ENCODE assay signal across 8 cellular contexts in the genomic region with DNA sequence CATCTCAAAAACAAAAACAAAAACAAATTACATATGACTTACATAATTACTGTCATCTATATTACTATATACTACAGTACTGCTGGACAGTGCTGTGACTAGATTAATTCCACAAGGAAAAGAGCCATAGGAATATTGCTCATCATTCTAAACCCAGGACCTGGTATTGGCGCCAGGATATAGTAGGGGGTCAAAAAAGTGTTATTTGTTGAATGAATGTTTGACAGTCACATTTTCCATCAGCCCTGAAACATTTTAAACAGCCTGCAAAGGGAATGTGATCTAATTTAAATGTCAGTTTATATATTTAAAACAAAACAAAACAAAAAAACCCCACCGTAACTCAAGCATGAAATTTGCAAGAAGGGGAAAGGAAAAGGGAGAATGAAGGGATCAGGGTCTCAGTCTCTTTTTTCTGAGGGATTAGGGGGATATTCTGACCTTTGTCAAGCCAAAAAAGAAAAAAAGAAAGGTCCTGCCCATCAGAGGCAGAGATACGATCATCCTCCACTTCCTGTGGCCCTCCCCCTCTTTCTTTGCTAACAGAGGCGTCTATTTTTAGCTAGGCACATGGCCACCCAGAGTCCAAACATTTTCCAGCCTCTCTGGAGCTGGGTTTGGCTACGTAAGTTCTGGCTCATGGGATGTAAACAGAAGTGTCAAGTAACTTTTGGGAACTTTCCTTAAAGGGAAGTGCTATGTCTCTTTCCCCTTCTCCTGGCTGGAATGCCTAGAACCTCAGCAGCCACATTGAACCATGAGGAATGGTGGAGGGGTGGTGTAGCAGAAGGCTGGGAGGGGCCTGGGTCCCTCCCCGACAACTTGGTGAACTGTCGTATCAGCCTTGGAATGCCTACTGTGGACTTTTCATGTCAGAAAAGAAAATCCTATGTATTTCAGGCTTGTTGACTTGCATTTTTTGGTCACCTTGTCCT. TPM values are rescaled to one million over a fixed set of nuclear protein-coding genes. Genes with fewer than 3 reads are reported as not detected.
DNase-seq lines count a peak whose midpoint lies in the region; ATAC-seq and TF ChIP-seq lines count a peak whose summit lies in the region.

No MANE protein-coding gene starts in this region.

- H3K4me3 ChIP-seq in fibroblast of mammary gland (ENCODE audit: control insufficient read depth, low read depth, low read length), result no peak overlapping the region

- peak overlapping the region; percentile 53 for H3K27ac Mint-ChIP-seq in activated CD4-positive, alpha-beta T cell treated with anti-CD3 and anti-CD28 coated beads, Interleukin-2, amount 10 ng/mL, durations not matched to agents 24 days and 14 days
- H3K27ac Mint-ChIP-seq in osteocyte (ENCODE audit: unreplicated experiment), result peak overlapping the region; percentile 91

- intact Hi-C loops in activated CD4-positive, alpha-beta T cell treated with anti-CD3 and anti-CD28 coated beads, Interleukin-2, amount 10 ng/mL, durations not matched to agents 24 days and 14 days (cut with micrococcal nuclease), result no loop called here

- H3K9me3 Mint-ChIP-seq in activated CD4-positive, alpha-beta T cell treated with anti-CD3 and anti-CD28 coated beads, Interleukin-2, amount 10 ng/mL, durations not matched to agents 24 days and 14 days, result no peaks in the 10 kb centered on the region
- no peaks in the 10 kb centered on the region for H3K9me3 Mint-ChIP-seq in osteocyte (ENCODE audit: unreplicated experiment)

- ATAC-seq in GM19397 (IDR thresholded peaks at IDR 0.05; ENCODE audit: unreplicated experiment), result no peak
- ATAC-seq in HG02610 (IDR thresholded peaks at IDR 0.05; ENCODE audit: unreplicated experiment), result no peak

- H3K36me3 Mint-ChIP-seq in activated CD4-positive, alpha-beta T cell treated with anti-CD3 and anti-CD28 coated beads, Interleukin-2, amount 10 ng/mL, durations not matched to agents 24 days and 14 days (ENCODE audit: low read depth), result peaks cover 15% of the 10 kb centered on the region
- H3K36me3 Mint-ChIP-seq in osteocyte (ENCODE audit: unreplicated experiment), result peaks cover 5% of the 10 kb centered on the region

- no peaks in the 10 kb centered on the region for H3K27me3 Mint-ChIP-seq in activated CD4-positive, alpha-beta T cell treated with anti-CD3 and anti-CD28 coated beads, Interleukin-2, amount 10 ng/mL, durations not matched to agents 24 days and 14 days
- H3K27me3 Mint-ChIP-seq in osteocyte (ENCODE audit: unreplicated experiment), result no peaks in the 10 kb centered on the region

- peaks cover 8% of the 10 kb centered on the region for H3K4me1 Mint-ChIP-seq in activated CD4-positive, alpha-beta T cell treated with anti-CD3 and anti-CD28 coated beads, Interleukin-2, amount 10 ng/mL, durations not matched to agents 24 days and 14 days
- peaks cover 21% of the 10 kb centered on the region for H3K4me1 Mint-ChIP-seq in osteocyte (ENCODE audit: unreplicated experiment)

- CTCF ChIA-PET in HEK293T (lab: Yijun Ruan, JAX), result no interaction called here

- TF ChIP-seq CTCF in fibroblast of mammary gland (conservative IDR thresholded peaks at IDR 0.05; ENCODE audit: control insufficient read depth, insufficient read depth, low read depth, low read length), result no peak
- no peak for TF ChIP-seq CTCF in osteocyte (IDR thresholded peaks at IDR 0.05)

- H3K4me3 Mint-ChIP-seq in activated CD4-positive, alpha-beta T cell treated with anti-CD3 and anti-CD28 coated beads, Interleukin-2, amount 10 ng/mL, durations not matched to agents 24 days and 14 days, result no peak overlapping the region
- H3K4me3 Mint-ChIP-seq in osteocyte (ENCODE audit: unreplicated experiment), result peak overlapping the region; percentile 55

- POLR2A ChIA-PET in HEK293T (lab: Yijun Ruan, JAX), result no interaction called here

- DNase-seq in activated CD4-positive, alpha-beta T cell treated with anti-CD3 and anti-CD28 coated beads, Interleukin-2, amount 10 ng/mL, durations not matched to agents 24 days and 14 days, result peak; percentile 60
- no peak for DNase-seq in activated CD4-positive, alpha-beta T cell treated with anti-CD3 and anti-CD28 coated beads for 48 hours
- DNase-seq in UCSD-AML1 (lab: John Stamatoyannopoulos, UW; ENCODE audit: unreplicated experiment) (peak; percentile 41), fibroblast of mammary gland (ENCODE audit: low read depth) (peak; percentile 95), osteocyte (ENCODE audit: extremely low spot score, unreplicated experiment) (no peak), HEK293T (ENCODE audit: extremely low spot score) (no peak)

TF ChIP-seq in HEK293T, 16 proteins besides CTCF, POLR2A, EP300 and RAD21:
- no peak for TF ChIP-seq L3MBTL2 (conservative IDR thresholded peaks at IDR 0.05)
- no peak for TF ChIP-seq CTBP1 (IDR thresholded peaks at IDR 0.05; ENCODE audit: borderline replicate concordance)
- TF ChIP-seq FOXK2 (IDR thresholded peaks at IDR 0.05), result no peak
- no peak for TF ChIP-seq FOXM1 (IDR thresholded peaks at IDR 0.05; ENCODE audit: borderline replicate concordance)
- TF ChIP-seq TARDBP (IDR thresholded peaks at IDR 0.05), result no peak
- TF ChIP-seq NFRKB (IDR thresholded peaks at IDR 0.05), result no peak
- no peak for TF ChIP-seq ARNT (IDR thresholded peaks at IDR 0.05)
- TF ChIP-seq SUZ12 (IDR thresholded peaks at IDR 0.05), result no peak
- no peak for TF ChIP-seq ZNF384 (IDR thresholded peaks at IDR 0.05)
- TF ChIP-seq, protein P1, sequence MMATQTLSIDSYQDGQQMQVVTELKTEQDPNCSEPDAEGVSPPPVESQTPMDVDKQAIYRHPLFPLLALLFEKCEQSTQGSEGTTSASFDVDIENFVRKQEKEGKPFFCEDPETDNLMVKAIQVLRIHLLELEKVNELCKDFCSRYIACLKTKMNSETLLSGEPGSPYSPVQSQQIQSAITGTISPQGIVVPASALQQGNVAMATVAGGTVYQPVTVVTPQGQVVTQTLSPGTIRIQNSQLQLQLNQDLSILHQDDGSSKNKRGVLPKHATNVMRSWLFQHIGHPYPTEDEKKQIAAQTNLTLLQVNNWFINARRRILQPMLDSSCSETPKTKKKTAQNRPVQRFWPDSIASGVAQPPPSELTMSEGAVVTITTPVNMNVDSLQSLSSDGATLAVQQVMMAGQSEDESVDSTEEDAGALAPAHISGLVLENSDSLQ (IDR thresholded peaks at IDR 0.05), result no peak
- TF ChIP-seq ELF4 (IDR thresholded peaks at IDR 0.05), result no peak

RNA-seq across cellular contexts. Expression of a gene that starts 44.6 kb away (rescaled TPM):
- 5.2 and 5.4 TPM in 2 replicates for total RNA-seq in activated CD4-positive, alpha-beta T cell treated with anti-CD3 and anti-CD28 coated beads, Interleukin-2, amount 10 ng/mL, durations not matched to agents 24 days and 14 days
- 69.8 and 72.4 TPM in 2 replicates for total RNA-seq in osteocyte

RNA-seq across cellular contexts. Expression of a gene that starts 58.2 kb away (rescaled TPM):
- total RNA-seq in activated CD4-positive, alpha-beta T cell treated with anti-CD3 and anti-CD28 coated beads, Interleukin-2, amount 10 ng/mL, durations not matched to agents 24 days and 14 days, result 27.8 and 28.7 TPM in 2 replicates
- total RNA-seq in osteocyte, result 16.6 and 19.5 TPM in 2 replicates

Comparison
In these comparisons a context has a peak if more than half of its experiments do, and no peak if none do; other contexts are left out.
1. DNase-seq: peak in activated CD4-positive, alpha-beta T cell treated with anti-CD3 and anti-CD28 coated beads, Interleukin-2, amount 10 ng/mL, durations not matched to agents 24 days and 14 days (single experiment), UCSD-AML1 (single experiment) and fibroblast of mammary gland (single experiment); none in activated CD4-positive, alpha-beta T cell treated with anti-CD3 and anti-CD28 coated beads for 48 hours (single experiment), osteocyte (single experiment) and HEK293T (single experiment).
2. RNA of a gene that starts 44.6 kb away (total RNA-seq): 69.8 to 72.4 TPM in osteocyte; 5.2 to 5.4 TPM in activated CD4-positive, alpha-beta T cell treated with anti-CD3 and anti-CD28 coated beads, Interleukin-2, amount 10 ng/mL, durations not matched to agents 24 days and 14 days; every median in the first group is over 10 times any median in the second.